ENCODE assay signal across 8 cellular contexts in the genomic region with DNA sequence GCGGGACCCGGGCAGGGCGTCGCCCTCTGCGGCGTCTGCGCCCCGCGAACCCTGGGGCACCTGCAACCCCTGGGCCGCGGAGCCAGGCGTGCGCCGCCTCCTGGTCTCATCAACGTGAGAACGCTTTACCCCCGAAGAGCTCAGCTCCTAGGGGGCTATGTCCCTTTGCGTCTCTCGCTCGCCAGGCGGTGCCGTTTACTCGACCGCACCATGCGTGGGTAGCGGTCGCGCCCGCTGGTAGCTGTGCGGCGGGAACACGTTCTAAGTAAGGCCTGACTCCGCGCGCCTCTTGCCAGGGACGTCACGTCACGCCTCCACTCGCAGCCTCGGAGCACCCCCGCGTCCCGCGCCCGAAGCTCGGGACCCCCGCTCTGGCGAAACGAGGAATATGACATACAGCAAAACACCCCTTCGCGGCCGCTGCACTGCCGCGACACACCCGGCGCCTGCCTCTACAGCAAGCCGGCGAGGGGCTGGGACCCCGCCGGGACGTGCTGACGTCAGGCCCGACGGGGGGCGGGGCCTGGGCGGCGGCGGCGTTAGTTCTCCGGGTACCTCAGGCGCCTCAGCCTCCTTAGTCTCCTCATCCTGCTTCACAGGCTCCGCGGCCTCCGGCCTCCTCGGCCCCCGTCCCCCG. TPM values are rescaled to one million over a fixed set of nuclear protein-coding genes. Genes with fewer than 3 reads are reported as not detected.
DNase-seq lines count a peak whose midpoint lies in the region; ATAC-seq and TF ChIP-seq lines count a peak whose summit lies in the region.

A gene with protein sequence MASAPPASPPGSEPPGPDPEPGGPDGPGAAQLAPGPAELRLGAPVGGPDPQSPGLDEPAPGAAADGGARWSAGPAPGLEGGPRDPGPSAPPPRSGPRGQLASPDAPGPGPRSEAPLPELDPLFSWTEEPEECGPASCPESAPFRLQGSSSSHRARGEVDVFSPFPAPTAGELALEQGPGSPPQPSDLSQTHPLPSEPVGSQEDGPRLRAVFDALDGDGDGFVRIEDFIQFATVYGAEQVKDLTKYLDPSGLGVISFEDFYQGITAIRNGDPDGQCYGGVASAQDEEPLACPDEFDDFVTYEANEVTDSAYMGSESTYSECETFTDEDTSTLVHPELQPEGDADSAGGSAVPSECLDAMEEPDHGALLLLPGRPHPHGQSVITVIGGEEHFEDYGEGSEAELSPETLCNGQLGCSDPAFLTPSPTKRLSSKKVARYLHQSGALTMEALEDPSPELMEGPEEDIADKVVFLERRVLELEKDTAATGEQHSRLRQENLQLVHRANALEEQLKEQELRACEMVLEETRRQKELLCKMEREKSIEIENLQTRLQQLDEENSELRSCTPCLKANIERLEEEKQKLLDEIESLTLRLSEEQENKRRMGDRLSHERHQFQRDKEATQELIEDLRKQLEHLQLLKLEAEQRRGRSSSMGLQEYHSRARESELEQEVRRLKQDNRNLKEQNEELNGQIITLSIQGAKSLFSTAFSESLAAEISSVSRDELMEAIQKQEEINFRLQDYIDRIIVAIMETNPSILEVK (plus strand): TSS at position 568 of the 637 bp plus-strand sequence. CDS start 358 bp downstream, outside the sequence.

- peak within 1 kb of the TSS; percentile 83 to 98 (median 96) for H3K4me3 ChIP-seq in BLaER1 treated with 17β-estradiol and CSF1 and Interleukin-3, amounts not matched to agents 10 nM and 100 nM
- peak within 1 kb of the TSS; percentile 84 for H3K4me3 ChIP-seq in ectodermal cell (ENCODE audit: insufficient read depth, low read depth, low read length)

- H3K36me3 ChIP-seq in BLaER1 treated with 17β-estradiol and CSF1 and Interleukin-3, amounts not matched to agents 10 nM and 100 nM: peaks cover 0 to 25% (median 9%) of the 10 kb centered on the region in 11 experiments; a peak in 11 of 22 replicates
- no peaks in the 10 kb centered on the region for H3K36me3 ChIP-seq in ectodermal cell (ENCODE audit: control insufficient read depth, insufficient read depth, low read length)

- CTCF ChIA-PET in activated CD8-positive, alpha-beta T cell treated with anti-CD3 and anti-CD28 coated beads for 36 hours (lab: Charles Lee): interaction anchor here (1.6 to 2.5 kb wide), 2 partner anchors 24 to 33 kb away, joined by 7 to 11 read pairs; partner anchors contain the start of gene DECR2

- peaks cover 27% of the 10 kb centered on the region for H3K4me1 Mint-ChIP-seq in activated CD8-positive, alpha-beta T cell treated with anti-CD3 and anti-CD28 coated beads for 36 hours (ENCODE audit: low read depth)

- DNase-seq in GM19238 (ENCODE audit: insufficient read length, low spot score) (peak; percentile 98), NCI-H69 (lab: John Stamatoyannopoulos, UW) (peak; percentile 93), lung microvascular endothelial cell (ENCODE audit: low read depth in 2 of 2) (peak; percentile 85 to 87)
- peak; percentile 88 for DNase-seq in activated CD8-positive, alpha-beta T cell treated with anti-CD3 and anti-CD28 coated beads for 36 hours
- peak; percentile 72 to 83 (median 74) for DNase-seq in stimulated activated CD4-positive, alpha-beta T cell treated with anti-CD3 and anti-CD28 coated beads, TNF-alpha, amount 100 ng/mL, for 48 hours (ENCODE audit: low read depth in 3 of 3)

- peak within 1 kb of the TSS; percentile 79 for H3K4me3 Mint-ChIP-seq in activated CD8-positive, alpha-beta T cell treated with anti-CD3 and anti-CD28 coated beads for 36 hours

- no peak for TF ChIP-seq CTCF in activated CD8-positive, alpha-beta T cell treated with anti-CD3 and anti-CD28 coated beads for 36 hours (IDR thresholded peaks at IDR 0.05)

- H3K27me3 Mint-ChIP-seq in activated CD8-positive, alpha-beta T cell treated with anti-CD3 and anti-CD28 coated beads for 36 hours: no peaks in the 10 kb centered on the region

- peak; percentile 58 for ATAC-seq in HG03457 (IDR thresholded peaks at IDR 0.05; ENCODE audit: unreplicated experiment)
- peak; percentile 94 for ATAC-seq in activated CD8-positive, alpha-beta T cell treated with anti-CD3 and anti-CD28 coated beads for 36 hours

- peak within 1 kb of the TSS; percentile 94 to 99 (median 98) for H3K4me2 ChIP-seq in BLaER1 treated with 17β-estradiol and CSF1 and Interleukin-3, amounts not matched to agents 10 nM and 100 nM

- H3K27me3 ChIP-seq in BLaER1 treated with 17β-estradiol and CSF1 and Interleukin-3, amounts not matched to agents 10 nM and 100 nM: peaks cover 15 to 25% (median 21%) of the 10 kb centered on the region in 11 experiments
- peaks cover 39% of the 10 kb centered on the region for H3K27me3 ChIP-seq in ectodermal cell (ENCODE audit: control insufficient read depth, insufficient read depth, low read length, poor library complexity, severe bottlenecking)

- peaks cover 6% of the 10 kb centered on the region for H3K36me3 Mint-ChIP-seq in activated CD8-positive, alpha-beta T cell treated with anti-CD3 and anti-CD28 coated beads for 36 hours (ENCODE audit: low read depth)

- intact Hi-C loops in activated CD8-positive, alpha-beta T cell treated with anti-CD3 and anti-CD28 coated beads for 36 hours (cut with micrococcal nuclease): no loop called here

- peaks cover 20 to 49% (median 42%) of the 10 kb centered on the region in 11 experiments; a peak in 21 of 22 replicates for H4K20me1 ChIP-seq in BLaER1 treated with 17β-estradiol and CSF1 and Interleukin-3, amounts not matched to agents 10 nM and 100 nM

- H3K27ac ChIP-seq in BLaER1 treated with 17β-estradiol and CSF1 and Interleukin-3, amounts not matched to agents 10 nM and 100 nM: peak within 1 kb of the TSS; percentile 47 to 92 (median 88); a peak in 21 of 22 replicates
- peak within 1 kb of the TSS; percentile 55 for H3K27ac ChIP-seq in ectodermal cell (ENCODE audit: insufficient read depth, low read depth, low read length, poor library complexity, severe bottlenecking)

- H3K4me1 ChIP-seq in BLaER1 treated with 17β-estradiol and CSF1 and Interleukin-3, amounts not matched to agents 10 nM and 100 nM: peaks cover 32 to 48% (median 38%) of the 10 kb centered on the region in 10 experiments
- peaks cover 16% of the 10 kb centered on the region for H3K4me1 ChIP-seq in ectodermal cell (ENCODE audit: control insufficient read depth, insufficient read depth, low read length)

- H3K9me3 Mint-ChIP-seq in activated CD8-positive, alpha-beta T cell treated with anti-CD3 and anti-CD28 coated beads for 36 hours: no peaks in the 10 kb centered on the region

- H3K9me3 ChIP-seq in BLaER1 treated with 17β-estradiol and CSF1 and Interleukin-3, amounts not matched to agents 10 nM and 100 nM (replicated peaks in 1 of 11): no peaks in the 10 kb centered on the region
- H3K9me3 ChIP-seq in ectodermal cell (ENCODE audit: control insufficient read depth, low read length): no peaks in the 10 kb centered on the region

- POLR2A ChIA-PET in activated CD8-positive, alpha-beta T cell treated with anti-CD3 and anti-CD28 coated beads for 36 hours (lab: Charles Lee): interaction anchor here (0.8 to 1.6 kb wide), 5 partner anchors 24 to 164 kb away, joined by 3 to 6 read pairs (median 4); partner anchors contain the start of gene DECR2

- 1% methylated on average over 77 of the region's 77 CpGs for whole genome bisulfite sequencing in ectodermal cell, 2 experiments

- H3K27ac Mint-ChIP-seq in activated CD8-positive, alpha-beta T cell treated with anti-CD3 and anti-CD28 coated beads for 36 hours: peak within 1 kb of the TSS; percentile 84

- peak within 1 kb of the TSS; percentile 81 to 96 (median 91) for H3K9ac ChIP-seq in BLaER1 treated with 17β-estradiol and CSF1 and Interleukin-3, amounts not matched to agents 10 nM and 100 nM

RNA-seq across cellular contexts. Expression of the gene that starts here (rescaled TPM):
- 10 to 100 TPM; 18.7 to 20.4 TPM for total RNA-seq in activated CD8-positive, alpha-beta T cell treated with anti-CD3 and anti-CD28 coated beads for 36 hours
- polyA plus RNA-seq in ectodermal cell (2013, experiment 1 of 4): 44.0 TPM
- polyA plus RNA-seq in ectodermal cell (2013, experiment 2 of 4): 47.1 TPM
- 32.4 TPM for polyA plus RNA-seq in ectodermal cell (2013, experiment 3 of 4)
- polyA plus RNA-seq in ectodermal cell (2013, experiment 4 of 4): 33.1 TPM
- 21.1 and 36.3 TPM in 2 replicates for total RNA-seq in lung microvascular endothelial cell

Comparison
In these comparisons a context has a peak if more than half of its experiments do, and no peak if none do; other contexts are left out.
1. Peak in every context shown above with its lines: DNase-seq, ATAC-seq, H3K4me3 ChIP-seq and H3K27ac ChIP-seq.